Comparison of ENCODE assay signal across 1 cellular context in the genomic region with DNA sequence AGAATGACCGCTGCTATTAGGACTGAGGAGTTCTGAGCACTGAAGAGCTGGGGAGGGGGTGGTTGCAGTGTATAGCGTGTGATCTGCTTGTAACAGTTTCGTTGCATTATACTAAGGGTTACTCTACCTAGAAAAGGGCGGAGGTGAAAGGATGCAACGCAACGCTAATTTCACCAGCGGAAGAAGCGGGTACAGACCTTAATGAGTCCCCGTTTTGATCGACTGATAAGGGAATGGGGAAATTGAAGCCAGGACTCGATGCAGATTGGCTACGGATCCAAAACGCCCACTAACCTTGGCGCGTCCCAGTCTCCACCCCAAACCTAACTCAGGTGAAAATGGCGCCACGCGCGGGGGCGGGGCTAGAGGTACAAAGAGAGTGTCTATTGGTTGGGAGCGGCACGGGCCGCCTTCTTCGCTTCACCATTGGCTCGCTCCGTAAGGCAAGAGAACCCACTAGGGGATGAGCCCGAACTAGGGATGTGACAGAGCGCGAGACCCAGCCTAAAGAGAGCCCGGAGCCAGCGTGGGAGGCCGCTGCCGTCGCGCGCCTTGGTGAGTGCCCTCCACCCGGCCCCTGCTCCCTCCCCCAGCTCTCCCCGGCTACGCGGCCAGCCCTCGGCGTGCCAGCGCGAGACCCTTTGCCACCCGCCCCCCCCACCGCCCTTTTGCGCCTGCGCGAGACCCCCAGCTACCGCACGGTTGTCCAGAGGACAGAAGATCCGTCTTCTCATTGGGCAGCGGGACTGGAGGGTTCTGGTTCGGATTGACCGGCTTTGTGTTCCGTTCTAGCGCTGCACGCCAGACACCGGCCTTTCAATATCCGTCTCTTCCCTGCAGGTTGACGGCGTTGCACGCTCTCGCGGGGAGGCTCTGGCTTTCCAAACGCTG.
TF ChIP-seq lines count a peak whose summit lies in the region.

A gene (plus strand): TSS at position 456 of the 891 bp plus-strand sequence. CDS start 1,964 bp downstream, outside the sequence.

TF ChIP-seq in K562, 482 proteins besides CTCF, POLR2A, EP300 and RAD21 (continued from another document):
- TF ChIP-seq, protein P1, sequence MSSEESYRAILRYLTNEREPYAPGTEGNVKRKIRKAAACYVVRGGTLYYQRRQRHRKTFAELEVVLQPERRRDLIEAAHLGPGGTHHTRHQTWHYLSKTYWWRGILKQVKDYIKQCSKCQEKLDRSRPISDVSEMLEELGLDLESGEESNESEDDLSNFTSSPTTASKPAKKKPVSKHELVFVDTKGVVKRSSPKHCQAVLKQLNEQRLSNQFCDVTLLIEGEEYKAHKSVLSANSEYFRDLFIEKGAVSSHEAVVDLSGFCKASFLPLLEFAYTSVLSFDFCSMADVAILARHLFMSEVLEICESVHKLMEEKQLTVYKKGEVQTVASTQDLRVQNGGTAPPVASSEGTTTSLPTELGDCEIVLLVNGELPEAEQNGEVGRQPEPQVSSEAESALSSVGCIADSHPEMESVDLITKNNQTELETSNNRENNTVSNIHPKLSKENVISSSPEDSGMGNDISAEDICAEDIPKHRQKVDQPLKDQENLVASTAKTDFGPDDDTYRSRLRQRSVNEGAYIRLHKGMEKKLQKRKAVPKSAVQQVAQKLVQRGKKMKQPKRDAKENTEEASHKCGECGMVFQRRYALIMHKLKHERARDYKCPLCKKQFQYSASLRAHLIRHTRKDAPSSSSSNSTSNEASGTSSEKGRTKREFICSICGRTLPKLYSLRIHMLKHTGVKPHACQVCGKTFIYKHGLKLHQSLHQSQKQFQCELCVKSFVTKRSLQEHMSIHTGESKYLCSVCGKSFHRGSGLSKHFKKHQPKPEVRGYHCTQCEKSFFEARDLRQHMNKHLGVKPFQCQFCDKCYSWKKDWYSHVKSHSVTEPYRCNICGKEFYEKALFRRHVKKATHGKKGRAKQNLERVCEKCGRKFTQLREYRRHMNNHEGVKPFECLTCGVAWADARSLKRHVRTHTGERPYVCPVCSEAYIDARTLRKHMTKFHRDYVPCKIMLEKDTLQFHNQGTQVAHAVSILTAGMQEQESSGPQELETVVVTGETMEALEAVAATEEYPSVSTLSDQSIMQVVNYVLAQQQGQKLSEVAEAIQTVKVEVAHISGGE (CRISPR knock-in tag; IDR thresholded peaks at IDR 0.05): peak in 1 of 3 experiments; percentile 85; a peak in 2 of 6 replicates
- TF ChIP-seq TEAD4 (IDR thresholded peaks at IDR 0.05; ENCODE audit: low read length) (no peak; the same call in 1 of the 2 replicates), TEAD4 (CRISPR knock-in tag; IDR thresholded peaks at IDR 0.05; ENCODE audit: borderline replicate concordance) (no peak), ZNF79 (CRISPR knock-in tag; IDR thresholded peaks at IDR 0.05; ENCODE audit: low read depth) (no peak), NEUROD1 (IDR thresholded peaks at IDR 0.05; ENCODE audit: borderline replicate concordance, low read depth, low read length, partially characterized antibody) (peak; percentile 73), MTF1 (CRISPR knock-in tag; IDR thresholded peaks at IDR 0.05; ENCODE audit: borderline replicate concordance) (no peak), ZNF124 (CRISPR knock-in tag; IDR thresholded peaks at IDR 0.05) (no peak), PML (IDR thresholded peaks at IDR 0.05; ENCODE audit: low read length) (peak; percentile 34; the same call in 1 of the 2 replicates), FOXM1 (IDR thresholded peaks at IDR 0.05; ENCODE audit: low read depth) (0 out of 2 replicates have a peak, but pooled peaks have one; percentile 23), FOXM1 (CRISPR knock-in tag; IDR thresholded peaks at IDR 0.05; ENCODE audit: low read depth) (no peak), NELFE (IDR thresholded peaks at IDR 0.05; ENCODE audit: insufficient read depth, insufficient read length) (no peak), GATA2 (CRISPR knock-in tag; IDR thresholded peaks at IDR 0.05) (peak; percentile 91), CEBPB (tag; IDR thresholded peaks at IDR 0.05) (0 out of 2 replicates have a peak, but pooled peaks have one; percentile 11), ZEB2 (IDR thresholded peaks at IDR 0.05) (peak; percentile 84), PRPF4 (IDR thresholded peaks at IDR 0.05; ENCODE audit: insufficient read depth, low read depth, low read length, poor library complexity, severe bottlenecking) (no peak), MEIS2 (IDR thresholded peaks at IDR 0.05; ENCODE audit: partially characterized antibody) (no peak)
- TF ChIP-seq, protein P2, sequence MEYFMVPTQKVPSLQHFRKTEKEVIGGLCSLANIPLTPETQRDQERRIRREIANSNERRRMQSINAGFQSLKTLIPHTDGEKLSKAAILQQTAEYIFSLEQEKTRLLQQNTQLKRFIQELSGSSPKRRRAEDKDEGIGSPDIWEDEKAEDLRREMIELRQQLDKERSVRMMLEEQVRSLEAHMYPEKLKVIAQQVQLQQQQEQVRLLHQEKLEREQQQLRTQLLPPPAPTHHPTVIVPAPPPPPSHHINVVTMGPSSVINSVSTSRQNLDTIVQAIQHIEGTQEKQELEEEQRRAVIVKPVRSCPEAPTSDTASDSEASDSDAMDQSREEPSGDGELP (CRISPR knock-in tag; IDR thresholded peaks at IDR 0.05; ENCODE audit: borderline replicate concordance): peak; percentile 53; the same call in 1 of the 2 replicates
- TF ChIP-seq, protein P3, sequence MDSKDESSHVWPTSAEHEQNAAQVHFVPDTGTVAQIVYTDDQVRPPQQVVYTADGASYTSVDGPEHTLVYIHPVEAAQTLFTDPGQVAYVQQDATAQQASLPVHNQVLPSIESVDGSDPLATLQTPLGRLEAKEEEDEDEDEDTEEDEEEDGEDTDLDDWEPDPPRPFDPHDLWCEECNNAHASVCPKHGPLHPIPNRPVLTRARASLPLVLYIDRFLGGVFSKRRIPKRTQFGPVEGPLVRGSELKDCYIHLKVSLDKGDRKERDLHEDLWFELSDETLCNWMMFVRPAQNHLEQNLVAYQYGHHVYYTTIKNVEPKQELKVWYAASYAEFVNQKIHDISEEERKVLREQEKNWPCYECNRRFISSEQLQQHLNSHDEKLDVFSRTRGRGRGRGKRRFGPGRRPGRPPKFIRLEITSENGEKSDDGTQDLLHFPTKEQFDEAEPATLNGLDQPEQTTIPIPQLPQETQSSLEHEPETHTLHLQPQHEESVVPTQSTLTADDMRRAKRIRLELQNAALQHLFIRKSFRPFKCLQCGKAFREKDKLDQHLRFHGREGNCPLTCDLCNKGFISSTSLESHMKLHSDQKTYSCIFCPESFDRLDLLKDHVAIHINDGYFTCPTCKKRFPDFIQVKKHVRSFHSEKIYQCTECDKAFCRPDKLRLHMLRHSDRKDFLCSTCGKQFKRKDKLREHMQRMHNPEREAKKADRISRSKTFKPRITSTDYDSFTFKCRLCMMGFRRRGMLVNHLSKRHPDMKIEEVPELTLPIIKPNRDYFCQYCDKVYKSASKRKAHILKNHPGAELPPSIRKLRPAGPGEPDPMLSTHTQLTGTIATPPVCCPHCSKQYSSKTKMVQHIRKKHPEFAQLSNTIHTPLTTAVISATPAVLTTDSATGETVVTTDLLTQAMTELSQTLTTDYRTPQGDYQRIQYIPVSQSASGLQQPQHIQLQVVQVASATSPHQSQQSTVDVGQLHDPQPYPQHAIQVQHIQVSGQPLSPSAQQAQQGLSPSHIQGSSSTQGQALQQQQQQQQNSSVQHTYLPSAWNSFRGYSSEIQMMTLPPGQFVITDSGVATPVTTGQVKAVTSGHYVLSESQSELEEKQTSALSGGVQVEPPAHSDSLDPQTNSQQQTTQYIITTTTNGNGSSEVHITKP (IDR thresholded peaks at IDR 0.05; ENCODE audit: partially characterized antibody): no peak
- TF ChIP-seq, protein P4, sequence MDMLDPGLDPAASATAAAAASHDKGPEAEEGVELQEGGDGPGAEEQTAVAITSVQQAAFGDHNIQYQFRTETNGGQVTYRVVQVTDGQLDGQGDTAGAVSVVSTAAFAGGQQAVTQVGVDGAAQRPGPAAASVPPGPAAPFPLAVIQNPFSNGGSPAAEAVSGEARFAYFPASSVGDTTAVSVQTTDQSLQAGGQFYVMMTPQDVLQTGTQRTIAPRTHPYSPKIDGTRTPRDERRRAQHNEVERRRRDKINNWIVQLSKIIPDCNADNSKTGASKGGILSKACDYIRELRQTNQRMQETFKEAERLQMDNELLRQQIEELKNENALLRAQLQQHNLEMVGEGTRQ (CRISPR knock-in tag; IDR thresholded peaks at IDR 0.05): peak; percentile 83
- TF ChIP-seq, protein P5, sequence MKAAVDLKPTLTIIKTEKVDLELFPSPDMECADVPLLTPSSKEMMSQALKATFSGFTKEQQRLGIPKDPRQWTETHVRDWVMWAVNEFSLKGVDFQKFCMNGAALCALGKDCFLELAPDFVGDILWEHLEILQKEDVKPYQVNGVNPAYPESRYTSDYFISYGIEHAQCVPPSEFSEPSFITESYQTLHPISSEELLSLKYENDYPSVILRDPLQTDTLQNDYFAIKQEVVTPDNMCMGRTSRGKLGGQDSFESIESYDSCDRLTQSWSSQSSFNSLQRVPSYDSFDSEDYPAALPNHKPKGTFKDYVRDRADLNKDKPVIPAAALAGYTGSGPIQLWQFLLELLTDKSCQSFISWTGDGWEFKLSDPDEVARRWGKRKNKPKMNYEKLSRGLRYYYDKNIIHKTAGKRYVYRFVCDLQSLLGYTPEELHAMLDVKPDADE (conservative IDR thresholded peaks at IDR 0.05; ENCODE audit: control insufficient read depth, low read depth, low read length): 0 out of 2 replicates have a peak, but pooled peaks have one; percentile 29
